Comparison of ENCODE assay signal across 1 cellular context in genomic region chr14:21455912-21456667, GRCh38.
TF ChIP-seq lines count a peak whose summit lies in the region.

CHD8 (minus strand) TSS chr14:21456123; CDS start chr14:21431643, 24,480 bp downstream.

TF ChIP-seq in HepG2, 621 proteins besides CTCF, POLR2A, EP300 and RAD21 (continued from another document and continues in another):
- TF ChIP-seq PCBP2 (optimal IDR thresholded peaks at IDR 0.05; ENCODE audit: low read depth, low read length, poor library complexity, severe bottlenecking) (no peak), ZNF770 (CRISPR knock-in tag; IDR thresholded peaks at IDR 0.05) (peak; percentile 72), ZBTB21 (CRISPR knock-in tag; IDR thresholded peaks at IDR 0.05) (no peak; the same call in 1 of the 2 replicates), ZNF761 (CRISPR knock-in tag; conservative IDR thresholded peaks at IDR 0.05) (no peak), CREBL2 (CRISPR knock-in tag; IDR thresholded peaks at IDR 0.05; ENCODE audit: borderline replicate concordance) (peak; percentile 63; the same call in 1 of the 2 replicates), ZBTB49 (CRISPR knock-in tag; IDR thresholded peaks at IDR 0.05; ENCODE audit: borderline replicate concordance) (0 out of 2 replicates have a peak, but pooled peaks have one; percentile 26), NR2F6 (IDR thresholded peaks at IDR 0.05) (peak; percentile 53; the same call in 1 of the 2 replicates), NR2F6 (CRISPR knock-in tag; IDR thresholded peaks at IDR 0.05) (no peak; the same call in none of the 2 replicates), MED13 (CRISPR knock-in tag; IDR thresholded peaks at IDR 0.05) (no peak), JUND (CRISPR knock-in tag; IDR thresholded peaks at IDR 0.05) (0 out of 2 replicates have a peak, but pooled peaks have one; percentile 22), TFE3 (CRISPR knock-in tag; IDR thresholded peaks at IDR 0.05) (no peak; the same call in 1 of the 2 replicates), NPAS2 (CRISPR knock-in tag; IDR thresholded peaks at IDR 0.05; ENCODE audit: borderline replicate concordance) (no peak), ZIK1 (CRISPR knock-in tag; IDR thresholded peaks at IDR 0.05; ENCODE audit: borderline replicate concordance, low read depth) (peak; percentile 92), ZNF563 (CRISPR knock-in tag; IDR thresholded peaks at IDR 0.05) (peak; percentile 18), IRX3 (CRISPR knock-in tag; IDR thresholded peaks at IDR 0.05; ENCODE audit: borderline replicate concordance, low read depth) (no peak), ZNF3 (CRISPR knock-in tag; IDR thresholded peaks at IDR 0.05) (no peak), ZNF780A (CRISPR knock-in tag; IDR thresholded peaks at IDR 0.05) (no peak), HNRNPK (IDR thresholded peaks at IDR 0.05; ENCODE audit: low read depth, low read length, poor library complexity, severe bottlenecking) (no peak), ZNF788 (CRISPR knock-in tag; IDR thresholded peaks at IDR 0.05; ENCODE audit: borderline replicate concordance) (peak; percentile 95; the same call in 1 of the 2 replicates), ZNF260 (CRISPR knock-in tag; IDR thresholded peaks at IDR 0.05; ENCODE audit: borderline replicate concordance, low read depth) (no peak), ZNF451 (CRISPR knock-in tag; IDR thresholded peaks at IDR 0.05) (peak; percentile 61; the same call in 1 of the 2 replicates), ZFP62 (CRISPR knock-in tag; IDR thresholded peaks at IDR 0.05) (no peak), ETV5 (CRISPR knock-in tag; IDR thresholded peaks at IDR 0.05; ENCODE audit: borderline replicate concordance) (peak; percentile 82; the same call in 1 of the 2 replicates), CBFB (CRISPR knock-in tag; IDR thresholded peaks at IDR 0.05) (peak; percentile 84), TSC22D2 (CRISPR knock-in tag; IDR thresholded peaks at IDR 0.05; ENCODE audit: borderline replicate concordance) (0 out of 2 replicates have a peak, but pooled peaks have one; percentile 30), ZNF605 (CRISPR knock-in tag; IDR thresholded peaks at IDR 0.05) (peak; percentile 73; the same call in 1 of the 2 replicates), ZNF569 (CRISPR knock-in tag; IDR thresholded peaks at IDR 0.05; ENCODE audit: borderline replicate concordance) (no peak), RBAK (CRISPR knock-in tag; IDR thresholded peaks at IDR 0.05) (no peak), FOXK1 (CRISPR knock-in tag; IDR thresholded peaks at IDR 0.05; ENCODE audit: borderline replicate concordance, low read depth) (peak; percentile 92), DNMT1 (CRISPR knock-in tag; IDR thresholded peaks at IDR 0.05) (no peak), WIZ (CRISPR knock-in tag; IDR thresholded peaks at IDR 0.05) (no peak; the same call in 1 of the 2 replicates), ZNF776 (CRISPR knock-in tag; IDR thresholded peaks at IDR 0.05) (no peak), KMT2B (CRISPR knock-in tag; IDR thresholded peaks at IDR 0.05) (peak; percentile 96), ZNF879 (CRISPR knock-in tag; IDR thresholded peaks at IDR 0.05) (no peak), CENPT (CRISPR knock-in tag; IDR thresholded peaks at IDR 0.05; ENCODE audit: low read depth) (no peak), GPN1 (CRISPR knock-in tag; IDR thresholded peaks at IDR 0.05; ENCODE audit: borderline replicate concordance) (no peak), HOXA5 (CRISPR knock-in tag; IDR thresholded peaks at IDR 0.05) (peak; percentile 39; the same call in 1 of the 2 replicates), ONECUT2 (CRISPR knock-in tag; IDR thresholded peaks at IDR 0.05) (no peak), RNF2 (conservative IDR thresholded peaks at IDR 0.05; ENCODE audit: low read depth) (0 out of 2 replicates have a peak, but pooled peaks have one; percentile 11), JDP2 (CRISPR knock-in tag; IDR thresholded peaks at IDR 0.05; ENCODE audit: borderline replicate concordance) (no peak), FOSL2 (CRISPR knock-in tag; IDR thresholded peaks at IDR 0.05) (peak; percentile 51), CSRNP2 (CRISPR knock-in tag; conservative IDR thresholded peaks at IDR 0.05; ENCODE audit: low read depth) (no peak), YEATS4 (CRISPR knock-in tag; IDR thresholded peaks at IDR 0.05; ENCODE audit: borderline replicate concordance) (peak; percentile 85), HMGA1 (CRISPR knock-in tag; conservative IDR thresholded peaks at IDR 0.05) (no peak), ATF5 (CRISPR knock-in tag; IDR thresholded peaks at IDR 0.05; ENCODE audit: low read depth) (no peak), RFXAP (CRISPR knock-in tag; IDR thresholded peaks at IDR 0.05; ENCODE audit: borderline replicate concordance) (peak; percentile 85), ZNF441 (CRISPR knock-in tag; IDR thresholded peaks at IDR 0.05; ENCODE audit: borderline replicate concordance) (peak; percentile 66; the same call in 1 of the 2 replicates), NCOA1 (CRISPR knock-in tag; IDR thresholded peaks at IDR 0.05) (0 out of 2 replicates have a peak, but pooled peaks have one; percentile 66), ELF4 (CRISPR knock-in tag; IDR thresholded peaks at IDR 0.05; ENCODE audit: borderline replicate concordance) (peak; percentile 100), NFYB (CRISPR knock-in tag; IDR thresholded peaks at IDR 0.05) (peak; percentile 98), BRCA1 (CRISPR knock-in tag; IDR thresholded peaks at IDR 0.05) (no peak), SMARCC2 (IDR thresholded peaks at IDR 0.05) (no peak), TGIF2 (CRISPR knock-in tag; IDR thresholded peaks at IDR 0.05) (peak; percentile 22; the same call in 1 of the 2 replicates), ZNF704 (CRISPR knock-in tag; IDR thresholded peaks at IDR 0.05; ENCODE audit: borderline replicate concordance) (peak; percentile 38), HMG20B (CRISPR knock-in tag; conservative IDR thresholded peaks at IDR 0.05) (0 out of 2 replicates have a peak, but pooled peaks have one; percentile 18), ZNF354B (CRISPR knock-in tag; IDR thresholded peaks at IDR 0.05) (no peak), NFE2L1 (CRISPR knock-in tag; IDR thresholded peaks at IDR 0.05; ENCODE audit: borderline replicate concordance) (no peak; the same call in 1 of the 2 replicates), ZSCAN22 (CRISPR knock-in tag; IDR thresholded peaks at IDR 0.05) (no peak), GABPB1 (CRISPR knock-in tag; IDR thresholded peaks at IDR 0.05) (peak; percentile 96), NFKB2 (CRISPR knock-in tag; IDR thresholded peaks at IDR 0.05; ENCODE audit: borderline replicate concordance) (peak; percentile 94; the same call in 1 of the 2 replicates), TRIM22 (IDR thresholded peaks at IDR 0.05) (no peak), ZNF234 (CRISPR knock-in tag; conservative IDR thresholded peaks at IDR 0.05) (no peak), ZGPAT (CRISPR knock-in tag; IDR thresholded peaks at IDR 0.05) (peak; percentile 95), HOXA9 (CRISPR knock-in tag; IDR thresholded peaks at IDR 0.05; ENCODE audit: borderline replicate concordance) (no peak), SATB2 (CRISPR knock-in tag; IDR thresholded peaks at IDR 0.05) (0 out of 2 replicates have a peak, but pooled peaks have one; percentile 31), POGZ (CRISPR knock-in tag; IDR thresholded peaks at IDR 0.05) (peak; percentile 95)
